ENCODE assay signal across 8 cellular contexts in genomic region chr7:66043681-66044497, GRCh38. TPM values are rescaled to one million over a fixed set of nuclear protein-coding genes. Genes with fewer than 3 reads are reported as not detected.
DNase-seq lines count a peak whose midpoint lies in the region; ATAC-seq and TF ChIP-seq lines count a peak whose summit lies in the region.

No MANE protein-coding gene starts in this region.

- no peaks in the 10 kb centered on the region for H3K4me1 ChIP-seq in Karpas-422 (ENCODE audit: low read length)

- peaks cover 15% of the 10 kb centered on the region for H3K27me3 Mint-ChIP-seq in stimulated activated naive CD8-positive, alpha-beta T cell treated with anti-CD3 and anti-CD28 coated beads, Interleukin-15, amount 100 ng/mL, for 72 hours

- peak overlapping the region; percentile 76 to 83 for H3K4me3 Mint-ChIP-seq in stimulated activated naive CD8-positive, alpha-beta T cell treated with anti-CD3 and anti-CD28 coated beads, Interleukin-15, amount 100 ng/mL, for 72 hours

- no peak overlapping the region for H2AFZ ChIP-seq in Karpas-422 (ENCODE audit: low read length)

- H3K27me3 ChIP-seq in AG04450 (ENCODE audit: control insufficient read depth, insufficient read depth, low read length) (no peaks in the 10 kb centered on the region), Karpas-422 (ENCODE audit: low read length) (no peaks in the 10 kb centered on the region)

- peak; percentile 78 for ATAC-seq in stimulated activated naive CD8-positive, alpha-beta T cell treated with anti-CD3 and anti-CD28 coated beads, Interleukin-15, amount 100 ng/mL, for 72 hours

- CTCF ChIA-PET in AG04450 (lab: Charles Lee), result interaction anchor here (1.3 kb wide), 1 partner anchor 13 kb away, joined by 14 read pairs; no protein-coding TSS in a partner anchor

- no peaks in the 10 kb centered on the region for H3K36me3 ChIP-seq in Karpas-422 (ENCODE audit: insufficient read depth, low read length)

- no peak overlapping the region for H3K4me2 ChIP-seq in Karpas-422 (ENCODE audit: low read depth, low read length, poor library complexity, severe bottlenecking)

- no peak overlapping the region for H3K9ac ChIP-seq in Karpas-422 (ENCODE audit: low read length)

- H3K79me2 ChIP-seq in Karpas-422 (ENCODE audit: low read length), result no peaks in the 10 kb centered on the region

- H3K9me2 ChIP-seq in Karpas-422 (replicated peaks; ENCODE audit: insufficient read depth, low read length), result no peaks in the 10 kb centered on the region

- H4K20me1 ChIP-seq in Karpas-422 (ENCODE audit: insufficient read depth, low read depth, low read length), result no peaks in the 10 kb centered on the region

- no peak for DNase-seq in AG04450 (ENCODE audit: low read depth, low spot score)
- peak; percentile 26 for DNase-seq in GM20000 (ENCODE audit: low spot score)
- peak; percentile 30 to 35 for DNase-seq in activated CD4-positive, alpha-beta T cell treated with anti-CD3 and anti-CD28 coated beads, Interleukin-2, amount 50 U/mL, for 48 hours
- peak; percentile 16 to 18 for DNase-seq in erythroblast (lab: John Stamatoyannopoulos, UW)
- peak; percentile 9 for DNase-seq in middle frontal gyrus (ENCODE audit: extremely low spot score, low spot score)
- DNase-seq in stimulated activated naive CD8-positive, alpha-beta T cell treated with anti-CD3 and anti-CD28 coated beads, Interleukin-15, amount 100 ng/mL, for 72 hours, result peak; percentile 12 to 22
- no peak for DNase-seq in Karpas-422
- no peak for DNase-seq in NCI-H446 treated with DMSO at 0.1 percent for 48 hours (lab: John Stamatoyannopoulos, UW)

- no peak for TF ChIP-seq CTCF in AG04450 (IDR thresholded peaks at IDR 0.05; ENCODE audit: low read depth, low read length)
- no peak for TF ChIP-seq CTCF in GM20000 (IDR thresholded peaks at IDR 0.05; ENCODE audit: extremely low read depth, missing control alignments)

- H3K4me3 ChIP-seq in AG04450 (ENCODE audit: low read depth, low read length) (peak overlapping the region; percentile 42), Karpas-422 (ENCODE audit: low read length) (no peak overlapping the region)

- H3K27ac Mint-ChIP-seq in stimulated activated naive CD8-positive, alpha-beta T cell treated with anti-CD3 and anti-CD28 coated beads, Interleukin-15, amount 100 ng/mL, for 72 hours, result peak overlapping the region in 1 of 2 donors; percentile 24

- POLR2A ChIA-PET in AG04450 (lab: Yijun Ruan, JAX), result no interaction called here

- H3K9me3 Mint-ChIP-seq in stimulated activated naive CD8-positive, alpha-beta T cell treated with anti-CD3 and anti-CD28 coated beads, Interleukin-15, amount 100 ng/mL, for 72 hours, result no peaks in the 10 kb centered on the region

- H3K9me3 ChIP-seq in AG04450 (ENCODE audit: control insufficient read depth, insufficient read depth, low read length) (no peaks in the 10 kb centered on the region), Karpas-422 (ENCODE audit: low read length) (no peaks in the 10 kb centered on the region)

- H3K27ac ChIP-seq in AG04450 (ENCODE audit: low read depth, low read length), result no peak overlapping the region
- no peak overlapping the region for H3K27ac ChIP-seq in Karpas-422 (ENCODE audit: low read length)

- no peak for TF ChIP-seq POLR2A in erythroblast (IDR thresholded peaks at IDR 0.05; ENCODE audit: low read length)

- peaks cover 10% of the 10 kb centered on the region for H3K4me1 Mint-ChIP-seq in stimulated activated naive CD8-positive, alpha-beta T cell treated with anti-CD3 and anti-CD28 coated beads, Interleukin-15, amount 100 ng/mL, for 72 hours

RNA-seq across cellular contexts. Expression of gene ASL, which starts 31.7 kb away (rescaled TPM):
- 20.2 and 25.9 TPM in 2 replicates for polyA plus RNA-seq in AG04450 (2011; rRNA removed)
- 17.5 and 26.5 TPM in 2 replicates for polyA minus RNA-seq in AG04450 (2011; rRNA and poly(A)+ RNA removed)
- 19.4 and 51.3 TPM in 2 replicates for total RNA-seq in Karpas-422 (2014; rRNA removed; shearing (Covaris generic); ENCODE audit: low replicate concordance)

Comparison
In these comparisons a context has a peak if more than half of its experiments do, and no peak if none do; other contexts are left out.
1. DNase-seq: peak in GM20000 (single experiment), activated CD4-positive, alpha-beta T cell treated with anti-CD3 and anti-CD28 coated beads, Interleukin-2, amount 50 U/mL, for 48 hours (2 of 2), erythroblast (2 of 2), middle frontal gyrus (single experiment) and stimulated activated naive CD8-positive, alpha-beta T cell treated with anti-CD3 and anti-CD28 coated beads, Interleukin-15, amount 100 ng/mL, for 72 hours (2 of 2); none in AG04450 (single experiment), Karpas-422 (single experiment) and NCI-H446 treated with DMSO at 0.1 percent for 48 hours (single experiment).